8 cellular contexts compared by ENCODE assay signal in the genomic region with DNA sequence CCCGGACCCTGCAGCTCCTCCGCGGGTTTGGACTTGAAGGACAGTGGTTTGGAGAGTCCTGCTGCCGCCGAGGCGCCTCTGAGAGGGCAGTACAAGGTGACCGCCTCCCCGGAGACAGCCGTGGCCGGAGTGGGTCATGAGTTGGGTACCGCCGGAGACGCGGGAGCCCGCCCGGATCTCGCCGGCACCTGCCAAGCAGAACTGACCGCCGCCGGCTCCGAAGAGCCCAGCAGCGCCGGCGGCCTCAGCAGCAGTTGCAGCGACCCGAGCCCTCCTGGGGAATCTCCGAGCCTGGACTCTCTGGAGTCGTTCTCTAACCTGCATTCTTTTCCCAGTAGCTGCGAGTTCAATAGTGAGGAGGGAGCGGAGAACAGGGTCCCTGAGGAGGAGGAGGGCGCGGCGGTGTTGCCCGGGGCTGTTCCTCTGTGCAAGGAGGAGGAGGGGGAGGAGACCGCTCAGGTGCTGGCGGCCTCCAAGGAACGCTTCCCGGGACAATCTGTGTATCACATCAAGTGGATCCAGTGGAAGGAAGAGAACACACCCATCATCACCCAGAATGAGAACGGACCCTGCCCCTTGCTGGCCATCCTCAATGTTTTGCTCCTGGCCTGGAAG. TPM values are rescaled to one million over a fixed set of nuclear protein-coding genes. Genes with fewer than 3 reads are reported as not detected.
DNase-seq lines count a peak whose midpoint lies in the region; ATAC-seq and TF ChIP-seq lines count a peak whose summit lies in the region.

No MANE protein-coding gene starts in this region.

- H3K27me3 ChIP-seq in heart left ventricle (no peaks in the 10 kb centered on the region), trophoblast cell (ENCODE audit: insufficient read depth, low read length) (no peaks in the 10 kb centered on the region)

- peak overlapping the region; percentile 96 for H4K91ac ChIP-seq in trophoblast cell (ENCODE audit: low read depth, low read length)

- H3K27ac ChIP-seq in heart left ventricle (peak overlapping the region; percentile 90 to 99 (median 98)), trophoblast cell (ENCODE audit: low read depth, low read length) (peak overlapping the region; percentile 96)

- no peak overlapping the region for H2AK5ac ChIP-seq in trophoblast cell (ENCODE audit: low read length)

- H3K79me1 ChIP-seq in trophoblast cell (ENCODE audit: low read length), result peaks cover 8% of the 10 kb centered on the region

- H3K27me3 Mint-ChIP-seq in activated naive CD8-positive, alpha-beta T cell treated with anti-CD3 and anti-CD28 coated beads, Interleukin-2, amount 50 U/mL, for 24 hours, result no peaks in the 10 kb centered on the region

- H2BK12ac ChIP-seq in trophoblast cell (ENCODE audit: low read length), result peak overlapping the region; percentile 51

- H3K79me2 ChIP-seq in trophoblast cell (ENCODE audit: control insufficient read depth, insufficient read depth, low read length, poor library complexity), result peaks cover 8% of the 10 kb centered on the region

- peaks cover 0 to 56% (median 37%) of the 10 kb centered on the region in 12 donors for H3K4me1 ChIP-seq in heart left ventricle
- H3K4me1 ChIP-seq in trophoblast cell (ENCODE audit: control insufficient read depth in 1 of 2, insufficient read depth in 2 of 2, low read length in 2 of 2), result peaks cover 2 to 4% of the 10 kb centered on the region in 2 experiments

- no peaks in the 10 kb centered on the region for H3K36me3 Mint-ChIP-seq in activated naive CD8-positive, alpha-beta T cell treated with anti-CD3 and anti-CD28 coated beads, Interleukin-2, amount 50 U/mL, for 24 hours (ENCODE audit: low read depth)

- H3K4me1 Mint-ChIP-seq in activated naive CD8-positive, alpha-beta T cell treated with anti-CD3 and anti-CD28 coated beads, Interleukin-2, amount 50 U/mL, for 24 hours, result peaks cover 12% of the 10 kb centered on the region

- peak overlapping the region; percentile 65 for H3K27ac Mint-ChIP-seq in activated naive CD8-positive, alpha-beta T cell treated with anti-CD3 and anti-CD28 coated beads, Interleukin-2, amount 50 U/mL, for 24 hours

- H3K36me3 ChIP-seq in heart left ventricle, result no peaks in the 10 kb centered on the region
- no peaks in the 10 kb centered on the region for H3K36me3 ChIP-seq in trophoblast cell (ENCODE audit: control insufficient read depth in 1 of 2, insufficient read depth in 2 of 2, low read length in 2 of 2)

- TF ChIP-seq POLR2A in heart left ventricle (IDR thresholded peaks at IDR 0.05), result no peak

- no peak overlapping the region for H3K23ac ChIP-seq in trophoblast cell (ENCODE audit: low read length)

- H3K14ac ChIP-seq in trophoblast cell (ENCODE audit: low read length), result peak overlapping the region; percentile 99

- H2AFZ ChIP-seq in trophoblast cell (ENCODE audit: insufficient read depth, low read length, poor library complexity), result peak overlapping the region; percentile 98

- WGBS in heart left ventricle, 4 donors, result 0% methylated on average over 29 to 40 of the region's 40 CpGs
- no CpG with 5 or more reads among the region's 40 CpGs for WGBS in trophoblast cell (ENCODE audit: extremely low coverage, insufficient coverage, insufficient read length)

- peak overlapping the region; percentile 83 for H3K4ac ChIP-seq in trophoblast cell (ENCODE audit: low read depth, low read length)

- DNase-seq in NCI-H1417 (lab: John Stamatoyannopoulos, UW) (peak in 2 of 3 experiments; percentile 75 to 85), NCI-H1417 treated with DMSO at 0.1 percent for 48 hours (lab: John Stamatoyannopoulos, UW) (no peak), NCI-H526 (lab: John Stamatoyannopoulos, UW) (peak; percentile 60 to 73), heart left ventricle (peak; percentile 39 to 77 (median 59)), trophoblast cell (peak; percentile 44 to 62)
- peak; percentile 33 for DNase-seq in activated naive CD8-positive, alpha-beta T cell treated with anti-CD3 and anti-CD28 coated beads, Interleukin-2, amount 50 U/mL, for 24 hours

- intact Hi-C loops in heart left ventricle (cut with DNase I), result loop anchor here in 7 of 10 donors (1.0 to 10.0 kb wide), 10 partner anchors 21 to 547 kb away; a partner anchor contains a TSS

- no peaks in the 10 kb centered on the region for H3K9me3 Mint-ChIP-seq in activated naive CD8-positive, alpha-beta T cell treated with anti-CD3 and anti-CD28 coated beads, Interleukin-2, amount 50 U/mL, for 24 hours

- peak overlapping the region; percentile 79 to 99 (median 93) for H3K4me3 ChIP-seq in heart left ventricle
- peak overlapping the region; percentile 94 for H3K4me3 ChIP-seq in trophoblast cell (ENCODE audit: low read depth, low read length)

- H3K18ac ChIP-seq in trophoblast cell (ENCODE audit: low read length), result peak overlapping the region; percentile 97

- H4K8ac ChIP-seq in trophoblast cell (ENCODE audit: low read depth, low read length), result peak overlapping the region; percentile 98

- H2BK120ac ChIP-seq in trophoblast cell (ENCODE audit: insufficient read depth, low read length, poor library complexity), result peak overlapping the region; percentile 93

- no peaks in the 10 kb centered on the region for H3K9me3 ChIP-seq in heart left ventricle
- H3K9me3 ChIP-seq in trophoblast cell (ENCODE audit: insufficient read depth, low read depth, low read length), result no peaks in the 10 kb centered on the region

- H3K9ac ChIP-seq in trophoblast cell (ENCODE audit: low read length), result peak overlapping the region; percentile 86

- TF ChIP-seq CTCF in heart left ventricle (IDR thresholded peaks at IDR 0.05), result no peak

- peak overlapping the region; percentile 66 for H3K4me2 ChIP-seq in trophoblast cell (ENCODE audit: low read length)

- ATAC-seq in HG02798 (IDR thresholded peaks at IDR 0.05; ENCODE audit: poor library complexity, unreplicated experiment) (peak; percentile 5), heart left ventricle (peak; percentile 2 to 48 (median 26)), HG03378 (IDR thresholded peaks at IDR 0.05; ENCODE audit: unreplicated experiment) (no peak)
- ATAC-seq in activated naive CD8-positive, alpha-beta T cell treated with anti-CD3 and anti-CD28 coated beads, Interleukin-2, amount 50 U/mL, for 24 hours, result no peak

- H2BK5ac ChIP-seq in trophoblast cell (ENCODE audit: low read depth, low read length, poor library complexity), result peak overlapping the region; percentile 95

- peak overlapping the region; percentile 97 for H4K12ac ChIP-seq in trophoblast cell (ENCODE audit: low read depth, low read length)

- H3K4me3 Mint-ChIP-seq in activated naive CD8-positive, alpha-beta T cell treated with anti-CD3 and anti-CD28 coated beads, Interleukin-2, amount 50 U/mL, for 24 hours, result no peak overlapping the region

RNA-seq across cellular contexts. Expression of a gene that starts 0.6 kb away (rescaled TPM):
- 10 to 100 TPM; 22.2 to 31.8 (median 26.7) TPM for total RNA-seq in heart left ventricle
- 10 to 100 TPM in 1 of 2 donors, 1 to 10 TPM in 1; 9.4 to 10.0 TPM for polyA plus RNA-seq in heart left ventricle
- 11.7 and 12.0 TPM in 2 replicates for polyA plus RNA-seq in trophoblast cell (2013)

RNA-seq across cellular contexts. Expression of a gene that starts 22.2 kb away (rescaled TPM):
- 100 to 1,000 TPM in 1 of 9 donors, 10 to 100 TPM in 8; 32.9 to 128 (median 74.8) TPM for total RNA-seq in heart left ventricle
- polyA plus RNA-seq in heart left ventricle, result 10 to 100 TPM in 1 of 2 donors, 1 to 10 TPM in 1; 8.4 to 45.0 TPM
- 165 and 167 TPM in 2 replicates for polyA plus RNA-seq in trophoblast cell (2013)

Comparison
In these comparisons a context has a peak if more than half of its experiments do, and no peak if none do; other contexts are left out.
1. ATAC-seq: peak in HG02798 (single experiment) and heart left ventricle (4 of 4); none in activated naive CD8-positive, alpha-beta T cell treated with anti-CD3 and anti-CD28 coated beads, Interleukin-2, amount 50 U/mL, for 24 hours (single experiment) and HG03378 (single experiment).